8 cellular contexts compared by ENCODE assay signal in genomic region chr11:103091810-103092524, GRCh38. TPM values are rescaled to one million over a fixed set of nuclear protein-coding genes. Genes with fewer than 3 reads are reported as not detected.
A peak's percentile ranks its signal among the peaks of the same experiment; 100 is the strongest.
DNase-seq lines count a peak whose midpoint lies in the region; ATAC-seq and TF ChIP-seq lines count a peak whose summit lies in the region.

DCUN1D5 (minus strand) TSS chr11:103092160; CDS start chr11:103091872, 288 bp downstream.

- peaks cover 24% of the 10 kb centered on the region for H3K36me3 ChIP-seq in PC-9 (ENCODE audit: low read depth)

- peaks cover 7% of the 10 kb centered on the region; the same call in 1 of the 2 replicates for H3F3A ChIP-seq in PC-9 (ENCODE audit: insufficient read depth, low read depth)

- peak within 1 kb of the TSS; percentile 84 for H3K27ac ChIP-seq in PC-9

- intact Hi-C loops in PC-9 (cut with micrococcal nuclease; ENCODE audit: unreplicated experiment): loop anchor here (2.0 kb wide), 1 partner anchor 17 kb away; the partner anchor contains the start of gene DYNC2H1

- no peaks in the 10 kb centered on the region for H3K27me3 ChIP-seq in PC-9 (ENCODE audit: insufficient read depth, low read depth)

- peak within 1 kb of the TSS; percentile 88 for H3K4me3 ChIP-seq in Jurkat, Clone E6-1 (ENCODE audit: low read length)
- H3K4me3 ChIP-seq in PC-9: peak within 1 kb of the TSS; percentile 74
- peak within 1 kb of the TSS; percentile 86 for H3K4me3 ChIP-seq in epithelial cell of proximal tubule (ENCODE audit: low read depth, low read length)

- H3K79me2 ChIP-seq in PC-9 (ENCODE audit: low read depth): peaks cover 50% of the 10 kb centered on the region

- peak within 1 kb of the TSS; percentile 95 for H2AFZ ChIP-seq in PC-9

- DNase-seq in DMS153 (lab: John Stamatoyannopoulos, UW): peak; percentile 87
- DNase-seq in Jurkat, Clone E6-1 (ENCODE audit: low read depth, low spot score): peak; percentile 88
- peak; percentile 97 for DNase-seq in PC-9
- DNase-seq in activated T-cell treated with anti-CD3 and anti-CD28 coated beads, Interleukin-2, amount 50 U/mL, for 1 hour: peak; percentile 95
- DNase-seq in epithelial cell of proximal tubule (ENCODE audit: low read depth): peak; percentile 64
- DNase-seq in mucosa of gallbladder (ENCODE audit: low spot score): peak; percentile 96
- DNase-seq in stimulated activated CD8-positive, alpha-beta memory T cell treated with anti-CD3 and anti-CD28 coated beads, Interleukin-4, amount 100 ng/mL, for 4 hours (ENCODE audit: low read depth in 2 of 2, low spot score in 1 of 2): peak; percentile 91

- no peak for TF ChIP-seq CTCF in PC-9 (conservative IDR thresholded peaks at IDR 0.05)
- TF ChIP-seq CTCF in epithelial cell of proximal tubule (conservative IDR thresholded peaks at IDR 0.05; ENCODE audit: low read depth, low read length): no peak

- H3K9me3 ChIP-seq in PC-9 (ENCODE audit: insufficient read depth, low read depth): no peaks in the 10 kb centered on the region

- BruUV-seq in PC-9 (replicated peaks; lab: Mats Ljungman, UMichigan): no TSS peak

- H3K9me2 ChIP-seq in PC-9 (ENCODE audit: insufficient read depth): no peaks in the 10 kb centered on the region

- H3K4me2 ChIP-seq in PC-9: peak within 1 kb of the TSS; percentile 88

- H3K4me1 ChIP-seq in PC-9 (replicated peaks; ENCODE audit: insufficient read depth): peaks cover 38% of the 10 kb centered on the region

- peak; percentile 99 for ATAC-seq in GM21619 (IDR thresholded peaks at IDR 0.05; ENCODE audit: unreplicated experiment)

- POLR2A ChIA-PET in PC-9 (lab: Charles Lee; ENCODE audit: unreplicated experiment): interaction anchor here (0.6 to 1.0 kb wide), 3 partner anchors 9 to 440 kb away, joined by 3 to 18 read pairs (median 3); partner anchors contain the start of gene DYNC2H1

- CTCF ChIA-PET in PC-9 (lab: Charles Lee): interaction anchor here (1.0 kb wide), 1 partner anchor 17 kb away, joined by 7 read pairs; the partner anchor contains the start of gene DYNC2H1

- H4K20me1 ChIP-seq in PC-9 (ENCODE audit: insufficient read depth): peaks cover 39% of the 10 kb centered on the region

RNA-seq across cellular contexts. Expression of gene DCUN1D5, which starts in this region (rescaled TPM):
- polyA plus RNA-seq in Jurkat, Clone E6-1 (2012; ENCODE audit: insufficient read depth, insufficient read length): 90.8 TPM
- total RNA-seq in PC-9 (2021): 42.7 and 53.4 TPM in 2 replicates
- total RNA-seq in epithelial cell of proximal tubule: 66.5 and 112 TPM in 2 replicates
- 14.0 TPM for total RNA-seq in mucosa of gallbladder

Comparison
In these comparisons a context has a peak if more than half of its experiments do, and no peak if none do; other contexts are left out.
1. Peak in every context shown above with its lines: DNase-seq, ATAC-seq, H3K4me3 ChIP-seq and H3K27ac ChIP-seq.